In the genomic region with DNA sequence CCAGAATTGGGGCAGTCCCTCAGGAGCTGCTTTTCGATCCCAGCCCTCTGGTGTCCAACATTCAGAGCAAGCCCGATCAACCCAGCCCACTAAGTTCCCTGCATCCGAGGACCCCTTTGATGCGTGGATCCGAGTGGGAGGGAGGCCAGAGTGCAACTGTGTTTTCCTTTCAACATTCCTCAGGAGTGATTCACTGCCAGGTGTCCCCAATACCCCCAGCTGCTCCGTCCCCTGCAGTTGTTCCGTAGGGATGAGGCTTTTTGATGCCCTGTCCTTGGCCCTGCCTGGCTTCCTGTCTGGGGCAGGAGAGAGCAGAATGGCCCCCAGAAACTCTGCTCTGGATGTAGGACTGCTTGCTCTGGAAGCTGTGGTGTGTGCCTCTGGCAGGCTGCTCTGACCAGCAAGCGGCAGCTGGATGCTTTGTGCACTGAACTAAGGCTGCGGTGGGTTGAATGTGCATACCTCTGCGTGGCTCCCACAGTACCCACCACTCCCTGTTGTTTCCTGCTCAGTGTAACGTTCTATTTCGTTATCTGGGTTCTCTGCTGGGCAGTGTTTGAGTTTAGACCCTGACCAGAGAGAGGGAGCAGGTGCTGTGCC, we compare ENCODE assay signal across 16 cellular contexts.
A peak's percentile ranks its signal among the peaks of the same experiment; 100 is the strongest.
DNase-seq lines count a peak whose midpoint lies in the region; TF ChIP-seq lines count a peak whose summit lies in the region.
"Had no signal": no experiment of that assay in that cellular context is flagged by ENCODE, and none has a peak within 500 bp of the region (broad histone marks: within the 10 kb centered on the region; RNA-seq: fewer than 3 reads in every experiment).

No MANE protein-coding gene starts in this region.

- H3K9me3 Mint-ChIP-seq in endodermal cell, result no peaks in the 10 kb centered on the region
- H3K9me3 Mint-ChIP-seq: activated CD4-positive, alpha-beta T cell treated with anti-CD3 and anti-CD28 coated beads, Interleukin-2, amount 10 ng/mL, durations not matched to agents 24 days and 14 days had no signal

- no peak overlapping the region for H3K23ac ChIP-seq in mesenchymal stem cell (ENCODE audit: low read length in 2 of 2)

- peak overlapping the region in 1 of 2 experiments; percentile 53 for H3K4ac ChIP-seq in mesenchymal stem cell (ENCODE audit: low read depth in 1 of 2, low read length in 2 of 2)

- peak overlapping the region; percentile 72 to 84 for H3K18ac ChIP-seq in mesenchymal stem cell (ENCODE audit: low read depth in 1 of 2, low read length in 2 of 2)

- H2BK120ac ChIP-seq in mesenchymal stem cell (ENCODE audit: low read depth, low read length), result peak overlapping the region; percentile 71

- peak overlapping the region; percentile 57 for H3K4me2 ChIP-seq in mesenchymal stem cell (ENCODE audit: low read length, poor library complexity, severe bottlenecking)

- H3K36me3 Mint-ChIP-seq in endodermal cell (ENCODE audit: low read depth), result no peaks in the 10 kb centered on the region

- 69 to 78% methylated on average over 10 to 12 of the region's 12 CpGs for WGBS in endodermal cell (ENCODE audit: insufficient coverage in 1 of 2, insufficient read length in 1 of 2), 2 experiments
- 51% methylated on average over 12 of the region's 12 CpGs for WGBS in mesenchymal stem cell
- WGBS in suprapubic skin, result 64% methylated on average over 7 of the region's 12 CpGs

- H2BK5ac ChIP-seq in mesenchymal stem cell (ENCODE audit: low read depth, low read length, poor library complexity, severe bottlenecking), result peak overlapping the region; percentile 59

- H3K79me1 ChIP-seq in mesenchymal stem cell (replicated peaks; ENCODE audit: low read length, poor library complexity, severe bottlenecking), result no peaks in the 10 kb centered on the region

- TF ChIP-seq POLR2A in suprapubic skin (IDR thresholded peaks at IDR 0.05), result no peak

- DNase-seq in NCI-H510A treated with DMSO at 0.1 percent for 48 hours (lab: John Stamatoyannopoulos, UW), result peak; percentile 13
- no peak for DNase-seq in NCI-H510A (lab: John Stamatoyannopoulos, UW)
- DNase-seq in endodermal cell, result peak; percentile 75
- no peak for DNase-seq in mesenchymal stem cell
- DNase-seq in suprapubic skin (ENCODE audit: low spot score in 2 of 2), result no peak
- DNase-seq in activated CD8-positive, alpha-beta memory T cell treated with anti-CD3 and anti-CD28 coated beads, Interleukin-2, amount 50 U/mL, for 4 hours, result no peak
- DNase-seq in GDM1 (lab: John Stamatoyannopoulos, UW), result no peak
- DNase-seq in NK-92 treated with Interleukin-12 subunit alpha and Interleukin-12 subunit beta, amount 100 ng/mL, for 24 hours (lab: John Stamatoyannopoulos, UW), result no peak
- DNase-seq: 8988T; activated CD4-positive, alpha-beta T cell treated with anti-CD3 and anti-CD28 coated beads, Interleukin-2, amount 10 ng/mL, durations not matched to agents 24 days and 14 days; activated effector memory CD4-positive, alpha-beta T cell treated with Interleukin-2 at 50 U/mL for 16 hours; dorsolateral prefrontal cortex; MV-4-11; NCI-H526 treated with DMSO at 0.1 percent for 48 hours; stimulated activated naive CD8-positive, alpha-beta T cell treated with anti-CD3 and anti-CD28 coated beads, Interleukin-15, Interleukin-2, amounts not matched to agents 100 U/mL and 50 U/mL, for 24 hours had no signal

- H3K27me3 Mint-ChIP-seq in endodermal cell (ENCODE audit: insufficient read depth), result peaks cover 6% of the 10 kb centered on the region

- no peak overlapping the region for H3K9ac ChIP-seq in endodermal cell (ENCODE audit: extremely low read depth, low read length, poor library complexity, severe bottlenecking)
- H3K9ac ChIP-seq in mesenchymal stem cell (ENCODE audit: low read length), result peak overlapping the region; percentile 72

- H3K36me3 ChIP-seq in endodermal cell (ENCODE audit: control insufficient read depth, insufficient read depth, low read length), result no peaks in the 10 kb centered on the region
- H3K36me3 ChIP-seq in mesenchymal stem cell (ENCODE audit: control insufficient read depth in 1 of 2, insufficient read depth in 2 of 2, low read depth in 1 of 2, low read length in 2 of 2), result no peaks in the 10 kb centered on the region
- no peaks in the 10 kb centered on the region for H3K36me3 ChIP-seq in suprapubic skin

- peak overlapping the region; percentile 62 for H2AFZ ChIP-seq in mesenchymal stem cell (ENCODE audit: low read depth, low read length)

- H3K27ac ChIP-seq in endodermal cell (ENCODE audit: low read depth, low read length) (no peak overlapping the region), mesenchymal stem cell (ENCODE audit: low read length, poor library complexity, severe bottlenecking) (peak overlapping the region; percentile 88), suprapubic skin (peak overlapping the region; percentile 69)
- H3K27ac ChIP-seq: dorsolateral prefrontal cortex, HL-60 had no signal

- TF ChIP-seq CTCF in endodermal cell (conservative IDR thresholded peaks at IDR 0.05) (no peak), suprapubic skin (IDR thresholded peaks at IDR 0.05) (no peak)

- peak overlapping the region; percentile 18 for H3K27ac Mint-ChIP-seq in endodermal cell
- H3K27ac Mint-ChIP-seq: activated CD4-positive, alpha-beta T cell treated with anti-CD3 and anti-CD28 coated beads, Interleukin-2, amount 10 ng/mL, durations not matched to agents 24 days and 14 days had no signal

- H3K4me3 ChIP-seq in endodermal cell (ENCODE audit: low read length) (no peak overlapping the region), mesenchymal stem cell (ENCODE audit: insufficient read depth in 1 of 2, low read depth in 1 of 2, low read length in 2 of 2) (peak overlapping the region in 1 of 2 experiments; percentile 43), suprapubic skin (no peak overlapping the region)
- H3K4me3 ChIP-seq: dorsolateral prefrontal cortex had no signal

- no peak for TF ChIP-seq EP300 in suprapubic skin (IDR thresholded peaks at IDR 0.05)

- H3K14ac ChIP-seq in mesenchymal stem cell (ENCODE audit: low read length in 2 of 2), result peak overlapping the region in 1 of 2 experiments; percentile 84

- H2BK12ac ChIP-seq in mesenchymal stem cell (ENCODE audit: low read length in 2 of 2), result peak overlapping the region; percentile 77 to 92

- peaks cover 5% of the 10 kb centered on the region for H3K4me1 Mint-ChIP-seq in endodermal cell
- H3K4me1 Mint-ChIP-seq: activated CD4-positive, alpha-beta T cell treated with anti-CD3 and anti-CD28 coated beads, Interleukin-2, amount 10 ng/mL, durations not matched to agents 24 days and 14 days had no signal

- H3K4me3 Mint-ChIP-seq in endodermal cell, result no peak overlapping the region
- H3K4me3 Mint-ChIP-seq: activated CD4-positive, alpha-beta T cell treated with anti-CD3 and anti-CD28 coated beads, Interleukin-2, amount 10 ng/mL, durations not matched to agents 24 days and 14 days had no signal

- peak overlapping the region; percentile 38 for H2BK15ac ChIP-seq in mesenchymal stem cell (ENCODE audit: low read depth, poor library complexity, severe bottlenecking)

- H4K8ac ChIP-seq in mesenchymal stem cell (ENCODE audit: low read length), result peak overlapping the region; percentile 89

- peak overlapping the region; percentile 81 for H4K91ac ChIP-seq in mesenchymal stem cell (ENCODE audit: low read length)

- peak overlapping the region; percentile 9 for H2AK5ac ChIP-seq in mesenchymal stem cell (ENCODE audit: low read length, severe bottlenecking)

- H3K9me3 ChIP-seq in endodermal cell (ENCODE audit: control insufficient read depth, low read length) (no peaks in the 10 kb centered on the region), mesenchymal stem cell (ENCODE audit: control insufficient read depth, low read length) (no peaks in the 10 kb centered on the region), suprapubic skin (no peaks in the 10 kb centered on the region)

- no peaks in the 10 kb centered on the region for H3K4me1 ChIP-seq in endodermal cell (ENCODE audit: control insufficient read depth, insufficient read depth, low read length)
- peaks cover 20% of the 10 kb centered on the region for H3K4me1 ChIP-seq in mesenchymal stem cell (ENCODE audit: control insufficient read depth, insufficient read depth, low read depth, low read length)
- peaks cover 19% of the 10 kb centered on the region for H3K4me1 ChIP-seq in suprapubic skin

- H3K27me3 ChIP-seq in endodermal cell (ENCODE audit: control insufficient read depth, insufficient read depth, low read length, poor library complexity, severe bottlenecking), result no peaks in the 10 kb centered on the region
- peaks cover 0 to 11% of the 10 kb centered on the region in 2 experiments for H3K27me3 ChIP-seq in mesenchymal stem cell (ENCODE audit: control insufficient read depth in 1 of 2, insufficient read depth in 1 of 2, low read length in 2 of 2)
- H3K27me3 ChIP-seq in suprapubic skin, result peaks cover 4% of the 10 kb centered on the region

Comparison
In these comparisons a context has a peak if more than half of its experiments do, and no peak if none do; other contexts are left out.
1. DNase-seq: peak in NCI-H510A treated with DMSO at 0.1 percent for 48 hours (single experiment) and endodermal cell (single experiment); none in NCI-H510A (single experiment), mesenchymal stem cell (single experiment), suprapubic skin (0 of 2), activated CD8-positive, alpha-beta memory T cell treated with anti-CD3 and anti-CD28 coated beads, Interleukin-2, amount 50 U/mL, for 4 hours (single experiment), GDM1 (single experiment) and NK-92 treated with Interleukin-12 subunit alpha and Interleukin-12 subunit beta, amount 100 ng/mL, for 24 hours (single experiment).